ENCODE assay signal across 17 cellular contexts in genomic region chr1:8377382-8377928, GRCh38. TPM values are rescaled to one million over a fixed set of nuclear protein-coding genes. Genes with fewer than 3 reads are reported as not detected.
A peak's percentile ranks its signal among the peaks of the same experiment; 100 is the strongest.
DNase-seq lines count a peak whose midpoint lies in the region; ATAC-seq and TF ChIP-seq lines count a peak whose summit lies in the region.
"Had no signal": no experiment of that assay in that cellular context is flagged by ENCODE, and none has a peak within 500 bp of the region (broad histone marks: within the 10 kb centered on the region; RNA-seq: fewer than 3 reads in every experiment).

No MANE protein-coding gene starts in this region.

- intact Hi-C loops in CD4-positive, alpha-beta memory T cell (cut with micrococcal nuclease): no loop called here
- intact Hi-C loops in IMR-90 (cut with micrococcal nuclease) (loop anchor here (10.0 kb wide), 1 partner anchor 287 kb away; no protein-coding TSS in a partner anchor), left lung (cut with DNase I) (no loop called here)

- H3K56ac ChIP-seq in IMR-90 (ENCODE audit: extremely low read depth, insufficient read depth, low read length): no peak overlapping the region

- H2BK120ac ChIP-seq in IMR-90 (ENCODE audit: low read depth, low read length): no peak overlapping the region
- H2BK120ac ChIP-seq in trophoblast cell (ENCODE audit: insufficient read depth, low read length, poor library complexity): no peak overlapping the region

- H3K27me3 ChIP-seq in CD4-positive, alpha-beta memory T cell (ENCODE audit: insufficient read depth, low read length): no peaks in the 10 kb centered on the region
- H3K27me3 ChIP-seq in IMR-90 (ENCODE audit: control insufficient read depth, insufficient read depth, low read length): no peaks in the 10 kb centered on the region
- no peaks in the 10 kb centered on the region for H3K27me3 ChIP-seq in skeletal muscle tissue (ENCODE audit: control insufficient read depth in 3 of 3, insufficient read depth in 3 of 3, low read length in 3 of 3)
- no peaks in the 10 kb centered on the region for H3K27me3 ChIP-seq in left lung
- no peaks in the 10 kb centered on the region for H3K27me3 ChIP-seq in trophoblast cell (ENCODE audit: insufficient read depth, low read length)
- H3K27me3 ChIP-seq: neural progenitor cell had no signal

- no peak overlapping the region for H4K5ac ChIP-seq in IMR-90 (ENCODE audit: low read depth, low read length)

- peaks cover 49 to 89% (median 76%) of the 10 kb centered on the region in 4 donors for H3K4me1 Mint-ChIP-seq in CD4-positive, alpha-beta memory T cell
- H3K4me1 Mint-ChIP-seq in glutamatergic neuron (ENCODE audit: low read depth, unreplicated experiment): peaks cover 57% of the 10 kb centered on the region

- H2BK12ac ChIP-seq in trophoblast cell (ENCODE audit: low read length): no peak overlapping the region

- H2BK5ac ChIP-seq in IMR-90 (ENCODE audit: low read depth, low read length, poor library complexity, severe bottlenecking): no peak overlapping the region
- H2BK5ac ChIP-seq in trophoblast cell (ENCODE audit: low read depth, low read length, poor library complexity): no peak overlapping the region

- H4K20me1 ChIP-seq in IMR-90 (ENCODE audit: insufficient read depth, low read length): peaks cover 79% of the 10 kb centered on the region

- WGBS in IMR-90 (ENCODE audit: extremely low coverage in 2 of 2, insufficient read length in 1 of 2), 2 experiments: 35% methylated on average over 4 of the region's 17 CpGs; no CpG with 5 or more reads in 1 of the 2 experiments
- no CpG with 5 or more reads among the region's 17 CpGs for WGBS in trophoblast cell (ENCODE audit: extremely low coverage, insufficient coverage, insufficient read length)

- H3K79me1 ChIP-seq in IMR-90 (ENCODE audit: low read depth in 1 of 2, low read length in 2 of 2) (peaks cover 61 to 90% of the 10 kb centered on the region in 2 experiments), trophoblast cell (ENCODE audit: low read length) (peaks cover 4% of the 10 kb centered on the region)

- no peaks in the 10 kb centered on the region for H3K27me3 Mint-ChIP-seq in CD4-positive, alpha-beta memory T cell
- H3K27me3 Mint-ChIP-seq in glutamatergic neuron (ENCODE audit: unreplicated experiment): peaks cover 14% of the 10 kb centered on the region
- H3K27me3 Mint-ChIP-seq: IgD-negative memory B cell; stimulated activated naive CD8-positive, alpha-beta T cell treated with anti-CD3 and anti-CD28 coated beads, Interleukin-15, Interleukin-2, amounts not matched to agents 100 ng/mL and 50 ng/mL, for 24 hours had no signal

- H2AK5ac ChIP-seq in IMR-90 (ENCODE audit: low read depth, low read length): no peak overlapping the region
- H2AK5ac ChIP-seq in trophoblast cell (ENCODE audit: low read length): no peak overlapping the region

- no peak for DNase-seq in CD4-positive, alpha-beta memory T cell
- DNase-seq in IMR-90 (no peak), glutamatergic neuron (no peak), left lung (no peak), DMS79 (lab: John Stamatoyannopoulos, UW) (no peak), trophoblast cell (no peak)
- DNase-seq: caudate nucleus, EL, kidney, NCI-H2029 treated with DMSO at 0.1 percent for 48 hours, retina, WERI-Rb-1 had no signal

- ATAC-seq in IMR-90 (ENCODE audit: low read depth): no peak
- ATAC-seq in left lung: no peak
- ATAC-seq: GM23338 had no signal

- peaks cover 47% of the 10 kb centered on the region for H3K9me1 ChIP-seq in IMR-90 (ENCODE audit: insufficient read depth, low read length)

- BruUV-seq in IMR-90 (replicated peaks; lab: Mats Ljungman, UMichigan): no TSS peak

- H3K4me2 ChIP-seq in IMR-90 (ENCODE audit: low read depth, low read length) (peak overlapping the region; percentile 45), trophoblast cell (ENCODE audit: low read length) (no peak overlapping the region)
- H3K4me2 ChIP-seq: GM23338, neural progenitor cell had no signal

- H4K91ac ChIP-seq in IMR-90 (ENCODE audit: insufficient read depth, low read depth, low read length) (no peak overlapping the region), trophoblast cell (ENCODE audit: low read depth, low read length) (no peak overlapping the region)

- no peak for TF ChIP-seq CTCF in IMR-90 (conservative IDR thresholded peaks at IDR 0.05; ENCODE audit: low read depth, low read length)
- TF ChIP-seq CTCF in glutamatergic neuron (IDR thresholded peaks at IDR 0.05; ENCODE audit: partially characterized antibody, unreplicated experiment): no peak
- no peak for TF ChIP-seq CTCF in left lung (IDR thresholded peaks at IDR 0.05)

- H3K4ac ChIP-seq in IMR-90 (ENCODE audit: low read depth, low read length): no peak overlapping the region; the same call in 1 of the 2 replicates
- no peak overlapping the region for H3K4ac ChIP-seq in trophoblast cell (ENCODE audit: low read depth, low read length)

- in situ Hi-C loops in IMR-90 (cut with MboI; ENCODE audit: low sequenced_read_pairs): no loop called here

- peaks cover 15 to 54% of the 10 kb centered on the region in 2 donors for H3K36me3 Mint-ChIP-seq in CD4-positive, alpha-beta memory T cell
- H3K36me3 Mint-ChIP-seq in glutamatergic neuron (ENCODE audit: unreplicated experiment): no peaks in the 10 kb centered on the region

- H2AFZ ChIP-seq in IMR-90 (replicated peaks; ENCODE audit: low read length, poor library complexity): no peak overlapping the region
- H2AFZ ChIP-seq in trophoblast cell (ENCODE audit: insufficient read depth, low read length, poor library complexity): no peak overlapping the region
- H2AFZ ChIP-seq: GM23338, neural progenitor cell had no signal

- no peak overlapping the region for H2BK20ac ChIP-seq in IMR-90 (ENCODE audit: low read depth, low read length)

- peaks cover 6% of the 10 kb centered on the region for H3K79me2 ChIP-seq in trophoblast cell (ENCODE audit: control insufficient read depth, insufficient read depth, low read length, poor library complexity)

- peaks cover 85% of the 10 kb centered on the region for H3K4me1 ChIP-seq in CD4-positive, alpha-beta memory T cell (ENCODE audit: insufficient read depth, low read length)
- H3K4me1 ChIP-seq in IMR-90 (ENCODE audit: control insufficient read depth, insufficient read depth, low read length) (peaks cover 54% of the 10 kb centered on the region), skeletal muscle tissue (ENCODE audit: control insufficient read depth in 3 of 3, insufficient read depth in 3 of 3, low read length in 3 of 3) (peaks cover 83 to 90% (median 84%) of the 10 kb centered on the region in 3 donors), left lung (peaks cover 38 to 89% of the 10 kb centered on the region in 2 donors), trophoblast cell (ENCODE audit: control insufficient read depth in 1 of 2, insufficient read depth in 2 of 2, low read length in 2 of 2) (peaks cover 16 to 35% of the 10 kb centered on the region in 2 experiments)

- no peak overlapping the region for H3K4me3 ChIP-seq in CD4-positive, alpha-beta memory T cell (ENCODE audit: low read length in 2 of 2)
- H3K4me3 ChIP-seq in IMR-90 (ENCODE audit: insufficient read depth, low read depth, low read length) (no peak overlapping the region), skeletal muscle tissue (ENCODE audit: low read length in 3 of 3) (no peak overlapping the region), left lung (no peak overlapping the region), trophoblast cell (ENCODE audit: low read depth, low read length) (no peak overlapping the region)
- H3K4me3 ChIP-seq: GM23338, neural progenitor cell had no signal

- H3K9me3 Mint-ChIP-seq in CD4-positive, alpha-beta memory T cell: no peaks in the 10 kb centered on the region
- H3K9me3 Mint-ChIP-seq in glutamatergic neuron (ENCODE audit: unreplicated experiment): peaks cover 10% of the 10 kb centered on the region
- H3K9me3 Mint-ChIP-seq: GM23338; IgD-negative memory B cell; neural progenitor cell; stimulated activated naive CD8-positive, alpha-beta T cell treated with anti-CD3 and anti-CD28 coated beads, Interleukin-15, Interleukin-2, amounts not matched to agents 100 ng/mL and 50 ng/mL, for 24 hours had no signal

- H4K12ac ChIP-seq in trophoblast cell (ENCODE audit: low read depth, low read length): no peak overlapping the region

- H3K36me3 ChIP-seq in CD4-positive, alpha-beta memory T cell (ENCODE audit: insufficient read depth, low read length): peaks cover 17% of the 10 kb centered on the region
- H3K36me3 ChIP-seq in IMR-90 (ENCODE audit: control insufficient read depth, insufficient read depth, low read length) (peaks cover 52% of the 10 kb centered on the region), skeletal muscle tissue (ENCODE audit: control insufficient read depth in 3 of 3, insufficient read depth in 3 of 3, low read length in 3 of 3) (peaks cover 0 to 7% (median 2%) of the 10 kb centered on the region in 3 donors), left lung (peaks cover 0 to 15% of the 10 kb centered on the region in 2 donors), trophoblast cell (ENCODE audit: control insufficient read depth in 1 of 2, insufficient read depth in 2 of 2, low read length in 2 of 2) (peaks cover 23 to 27% of the 10 kb centered on the region in 2 experiments)
- H3K36me3 ChIP-seq: neural progenitor cell had no signal

- TF ChIP-seq RAD21 in IMR-90 (IDR thresholded peaks at IDR 0.05; ENCODE audit: low read length): no peak

- no peak for TF ChIP-seq POLR2A in IMR-90 (IDR thresholded peaks at IDR 0.05; ENCODE audit: low read depth, low read length)

- no peak overlapping the region for H2AK9ac ChIP-seq in IMR-90 (replicated peaks; ENCODE audit: low read depth, low read length, poor library complexity)

- H3K27ac Mint-ChIP-seq in CD4-positive, alpha-beta memory T cell: peak overlapping the region in 6 of 7 donors; percentile 25 to 76 (median 50)
- peak overlapping the region; percentile 28 for H3K27ac Mint-ChIP-seq in glutamatergic neuron (ENCODE audit: unreplicated experiment)
- H3K27ac Mint-ChIP-seq: GM23338; neural progenitor cell; stimulated activated naive CD8-positive, alpha-beta T cell treated with anti-CD3 and anti-CD28 coated beads, Interleukin-15, Interleukin-2, amounts not matched to agents 100 ng/mL and 50 ng/mL, for 24 hours had no signal

- no peak overlapping the region for H3K27ac ChIP-seq in CD4-positive, alpha-beta memory T cell (ENCODE audit: low read depth, low read length)
- peak overlapping the region; percentile 58; the same call in 1 of the 2 replicates for H3K27ac ChIP-seq in IMR-90 (ENCODE audit: insufficient read depth, low read length)
- H3K27ac ChIP-seq in skeletal muscle tissue (ENCODE audit: low read depth, low read length): peak overlapping the region; percentile 84
- no peak overlapping the region for H3K27ac ChIP-seq in left lung
- H3K27ac ChIP-seq in trophoblast cell (ENCODE audit: low read depth, low read length): no peak overlapping the region
- H3K27ac ChIP-seq: neural progenitor cell had no signal

- H4K8ac ChIP-seq in IMR-90 (ENCODE audit: low read depth in 2 of 2, low read length in 2 of 2): 0 out of 4 replicates have a peak overlapping the region, but pooled peaks of 1 of the 2 experiments have one; percentile 42
- H4K8ac ChIP-seq in trophoblast cell (ENCODE audit: low read depth, low read length): no peak overlapping the region

- dilution Hi-C loops in IMR-90 (cut with HindIII; ENCODE audit: low sequenced_read_pairs, unreplicated experiment): no loop called here

- H3K23ac ChIP-seq in IMR-90 (ENCODE audit: low read depth, low read length) (no peak overlapping the region), trophoblast cell (ENCODE audit: low read length) (no peak overlapping the region)

- POLR2A ChIA-PET in CD4-positive, alpha-beta memory T cell (lab: Charles Lee; ENCODE audit: partially characterized antibody): interaction anchor here (1.0 to 1.8 kb wide), 3 partner anchors 11 to 45 kb away, joined by 3 to 5 read pairs (median 3); no protein-coding TSS in a partner anchor
- POLR2A ChIA-PET in IMR-90 (lab: Charles Lee; ENCODE audit: unreplicated experiment): no interaction called here

- H3K18ac ChIP-seq in IMR-90 (ENCODE audit: low read depth, low read length) (no peak overlapping the region), trophoblast cell (ENCODE audit: low read length) (no peak overlapping the region)

- H3K9me3 ChIP-seq in CD4-positive, alpha-beta memory T cell (ENCODE audit: control insufficient read depth in 1 of 2, low read length in 2 of 2): no peaks in the 10 kb centered on the region
- H3K9me3 ChIP-seq in IMR-90 (ENCODE audit: control insufficient read depth, insufficient read depth, low read length): no peaks in the 10 kb centered on the region
- H3K9me3 ChIP-seq in skeletal muscle tissue (ENCODE audit: control insufficient read depth in 3 of 3, low read length in 3 of 3): no peaks in the 10 kb centered on the region
- H3K9me3 ChIP-seq in left lung: no peaks in the 10 kb centered on the region
- H3K9me3 ChIP-seq in trophoblast cell (ENCODE audit: insufficient read depth, low read depth, low read length): peaks cover 2% of the 10 kb centered on the region

- peak overlapping the region in 1 of 8 donors; percentile 17 for H3K4me3 Mint-ChIP-seq in CD4-positive, alpha-beta memory T cell
- H3K4me3 Mint-ChIP-seq in glutamatergic neuron (ENCODE audit: unreplicated experiment): no peak overlapping the region
- H3K4me3 Mint-ChIP-seq: GM23338; neural progenitor cell; stimulated activated naive CD8-positive, alpha-beta T cell treated with anti-CD3 and anti-CD28 coated beads, Interleukin-15, Interleukin-2, amounts not matched to agents 100 ng/mL and 50 ng/mL, for 24 hours had no signal

- H3K9ac ChIP-seq in IMR-90 (ENCODE audit: low read depth, low read length): peak overlapping the region; percentile 41
- no peak overlapping the region for H3K9ac ChIP-seq in skeletal muscle tissue (ENCODE audit: low read depth in 1 of 3, low read length in 3 of 3)
- H3K9ac ChIP-seq in trophoblast cell (ENCODE audit: low read length): no peak overlapping the region
- H3K9ac ChIP-seq: neural progenitor cell had no signal

- CTCF ChIA-PET in CD4-positive, alpha-beta memory T cell (lab: Charles Lee; ENCODE audit: partially characterized antibody): interaction anchor here (1.0 to 1.3 kb wide), 2 partner anchors 16 to 20 kb away, joined by 3 read pairs; no protein-coding TSS in a partner anchor
- CTCF ChIA-PET in IMR-90 (lab: Yijun Ruan, JAX): interaction anchor here (0.6 kb wide), 1 partner anchor 102 kb away, joined by 4 read pairs; no protein-coding TSS in a partner anchor

- H2BK15ac ChIP-seq in IMR-90 (ENCODE audit: low read depth, low read length): no peak overlapping the region

- H3K14ac ChIP-seq in IMR-90 (replicated peaks; ENCODE audit: low read depth, low read length) (0 out of 2 replicates have a peak overlapping the region, but pooled peaks have one; percentile 8), trophoblast cell (ENCODE audit: low read length) (no peak overlapping the region)

RNA-seq across cellular contexts. Expression of gene SLC45A1, which starts 59.5 kb away (rescaled TPM):
- 1 to 10 TPM in 1 of 2 experiments, under 1 TPM in 1; 0.94 to 1.2 TPM for total RNA-seq in CD4-positive, alpha-beta memory T cell
- under 1 TPM; 0.33 to 0.52 TPM for polyA plus RNA-seq in CD4-positive, alpha-beta memory T cell
- total RNA-seq in IMR-90 (2012; rRNA removed) (0.72 and 0.83 TPM in 2 replicates), glutamatergic neuron (ENCODE audit: unreplicated experiment) (6.1 TPM), skeletal muscle tissue (under 0.01 TPM), left lung (1 to 10 TPM; 1.4 TPM)
- polyA plus RNA-seq in IMR-90 (2012; rRNA removed): 3.1 and 3.9 TPM in 2 replicates
- polyA plus RNA-seq in IMR-90 (2012; cell fraction: cytosol; rRNA removed): 3.4 and 7.6 TPM in 2 replicates
- polyA plus RNA-seq in IMR-90 (2012; cell fraction: nucleus; rRNA removed; ENCODE audit: low replicate concordance): 2.9 and 7.4 TPM in 2 replicates
- polyA plus RNA-seq in trophoblast cell (2013): 0.49 and 0.65 TPM in 2 replicates

Comparison
In these comparisons a context has a peak if more than half of its experiments do, and no peak if none do; other contexts are left out.
1. H3K27ac ChIP-seq: peak in IMR-90 (single experiment) and skeletal muscle tissue (single experiment); none in CD4-positive, alpha-beta memory T cell (single experiment), left lung (0 of 2) and trophoblast cell (single experiment).